Comparison of ENCODE assay signal across 1 cellular context in the genomic region with DNA sequence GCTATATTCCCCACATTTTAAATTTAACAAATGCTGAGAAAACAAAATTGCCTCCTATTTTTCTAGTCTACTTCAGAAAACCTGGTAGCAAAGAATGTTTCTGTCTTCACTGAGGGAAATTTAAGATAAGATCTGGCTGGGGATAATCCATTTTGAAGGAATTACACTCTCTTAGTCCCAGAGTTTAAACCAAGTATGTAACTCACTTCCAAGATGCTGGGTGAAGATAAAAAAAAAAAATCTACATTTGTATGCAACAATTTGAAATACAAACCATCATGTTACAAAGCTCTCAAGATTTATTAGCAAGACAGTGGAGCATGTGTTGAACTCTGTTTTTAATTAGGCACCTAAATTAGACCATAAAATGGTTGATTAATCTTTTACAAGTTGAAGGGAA.
TF ChIP-seq lines count a peak whose summit lies in the region.

No MANE protein-coding gene starts in this region.

TF ChIP-seq in A549, 52 proteins besides CTCF, POLR2A, EP300 and RAD21 (continued from another document):
- TF ChIP-seq, protein P1, sequence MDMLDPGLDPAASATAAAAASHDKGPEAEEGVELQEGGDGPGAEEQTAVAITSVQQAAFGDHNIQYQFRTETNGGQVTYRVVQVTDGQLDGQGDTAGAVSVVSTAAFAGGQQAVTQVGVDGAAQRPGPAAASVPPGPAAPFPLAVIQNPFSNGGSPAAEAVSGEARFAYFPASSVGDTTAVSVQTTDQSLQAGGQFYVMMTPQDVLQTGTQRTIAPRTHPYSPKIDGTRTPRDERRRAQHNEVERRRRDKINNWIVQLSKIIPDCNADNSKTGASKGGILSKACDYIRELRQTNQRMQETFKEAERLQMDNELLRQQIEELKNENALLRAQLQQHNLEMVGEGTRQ (IDR thresholded peaks at IDR 0.05), result no peak
- TF ChIP-seq HOXA7 (CRISPR knock-in tag; IDR thresholded peaks at IDR 0.05), result no peak
- 0 out of 2 replicates have a peak, but pooled peaks have one; percentile 15 for TF ChIP-seq CBX8 (IDR thresholded peaks at IDR 0.05)
